ENCODE assay signal across 29 cellular contexts in genomic region chr10:114081911-114082583, GRCh38. TPM values are rescaled to one million over a fixed set of nuclear protein-coding genes. Genes with fewer than 3 reads are reported as not detected.
DNase-seq lines count a peak whose midpoint lies in the region; ATAC-seq and TF ChIP-seq lines count a peak whose summit lies in the region.
"Had no signal": no experiment of that assay in that cellular context is flagged by ENCODE, and none has a peak within 500 bp of the region (broad histone marks: within the 10 kb centered on the region; RNA-seq: fewer than 3 reads in every experiment).

No MANE protein-coding gene starts in this region.

- H3K27me3 Mint-ChIP-seq in effector memory CD8-positive, alpha-beta T cell: no peaks in the 10 kb centered on the region
- H3K27me3 Mint-ChIP-seq in activated T-helper 2 cell treated with anti-CD3 and anti-CD28 coated beads, Interferon-gamma antibody, Interleukin-2, Interleukin-4, amounts not matched to agents 10 μg/mL and 5 μg/mL and 100 μg/mL, durations not matched to agents 14 hours and 24 hours and 36 hours (ENCODE audit: low read depth): peaks cover 48% of the 10 kb centered on the region
- H3K27me3 Mint-ChIP-seq in T-cell: peaks cover 3 to 5% of the 10 kb centered on the region in 2 donors
- H3K27me3 Mint-ChIP-seq: activated B cell treated with CpG ODN at 0.5 μM for 24 hours; activated T-cell treated with anti-CD3 and anti-CD28 coated beads, Interleukin-2, amount 50 U/mL, for 24 hours had no signal

- H3K27me3 ChIP-seq in RWPE2 (ENCODE audit: insufficient read depth, poor library complexity, severe bottlenecking) (no peaks in the 10 kb centered on the region), GM23248 (replicated peaks; ENCODE audit: insufficient read depth) (peaks cover 5% of the 10 kb centered on the region; the same call in 1 of the 2 replicates)
- H3K27me3 ChIP-seq: cardiac muscle cell, MG63, SJSA1 had no signal

- no peaks in the 10 kb centered on the region for H3K9me3 ChIP-seq in RWPE2 (ENCODE audit: severe bottlenecking)
- no peaks in the 10 kb centered on the region for H3K9me3 ChIP-seq in mucosa of descending colon
- no peaks in the 10 kb centered on the region for H3K9me3 ChIP-seq in GM23248 (ENCODE audit: low read depth)
- H3K9me3 ChIP-seq: MG63, SJSA1, thoracic aorta had no signal

- no peaks in the 10 kb centered on the region for H3K36me3 ChIP-seq in RWPE2 (ENCODE audit: low read depth)
- H3K36me3 ChIP-seq in mucosa of descending colon (ENCODE audit: low read depth): no peaks in the 10 kb centered on the region
- H3K36me3 ChIP-seq in GM23248 (ENCODE audit: low read depth): no peaks in the 10 kb centered on the region
- H3K36me3 ChIP-seq: cardiac muscle cell, MG63, SJSA1, thoracic aorta had no signal

- no peaks in the 10 kb centered on the region for H3K9me2 ChIP-seq in GM23248 (ENCODE audit: insufficient read depth)

- no peaks in the 10 kb centered on the region for H4K20me1 ChIP-seq in GM23248 (ENCODE audit: insufficient read depth)

- intact Hi-C loops in mucosa of descending colon (cut with DNase I, micrococcal nuclease): no loop called here
- intact Hi-C loops in activated T-helper 2 cell treated with anti-CD3 and anti-CD28 coated beads, Interferon-gamma antibody, Interleukin-2, Interleukin-4, amounts not matched to agents 10 μg/mL and 5 μg/mL and 100 μg/mL, durations not matched to agents 14 hours and 24 hours and 36 hours (cut with micrococcal nuclease): loop anchor here (5.0 kb wide), 3 partner anchors 120 to 395 kb away; partner anchors contain the start of genes DCLRE1A and NHLRC2

- H3K27ac ChIP-seq in RWPE2 (ENCODE audit: poor library complexity, severe bottlenecking) (no peak overlapping the region), GM23248 (no peak overlapping the region)
- H3K27ac ChIP-seq: cardiac muscle cell, SJSA1, thoracic aorta had no signal

- H3K4me3 ChIP-seq in RWPE2 (ENCODE audit: severe bottlenecking) (no peak overlapping the region), mucosa of descending colon (no peak overlapping the region), GM23248 (no peak overlapping the region)
- H3K4me3 ChIP-seq: cardiac muscle cell, MG63, SJSA1, smooth muscle cell, thoracic aorta had no signal

- DNase-seq in Caki2 (ENCODE audit: low read depth) (peak; percentile 47), LoVo (ENCODE audit: low spot score) (peak; percentile 52), RWPE2 (ENCODE audit: low spot score) (no peak), mucosa of descending colon (no peak), GM23248 (no peak), T-cell (no peak)
- DNase-seq in effector memory CD8-positive, alpha-beta T cell: no peak
- no peak for DNase-seq in activated T-helper 2 cell treated with anti-CD3 and anti-CD28 coated beads, Interferon-gamma antibody, Interleukin-2, Interleukin-4, amounts not matched to agents 10 μg/mL and 5 μg/mL and 100 μg/mL, durations not matched to agents 14 hours and 24 hours and 36 hours (ENCODE audit: low spot score)
- DNase-seq: activated B cell treated with CpG ODN at 0.5 μM for 24 hours; activated gamma-delta T cell; activated naive CD8-positive, alpha-beta T cell treated with anti-CD3 and anti-CD28 coated beads for 36 hours; activated T-cell treated with anti-CD3 and anti-CD28 coated beads, Interleukin-2, amount 50 U/mL, for 24 hours; aorta; DMS153; effector CD4-positive, alpha-beta T cell; immature natural killer cell; MG63; NCI-H1105 treated with DMSO at 0.1 percent for 48 hours; NCI-H2081 treated with DMSO at 0.1 percent for 48 hours; NCI-H2227 treated with DMSO at 0.1 percent for 48 hours; NCI-H748 treated with DMSO at 0.1 percent for 48 hours; RPMI8226; stimulated activated naive CD8-positive, alpha-beta T cell treated with anti-CD3 and anti-CD28 coated beads, Interleukin-15, Interleukin-2, amounts not matched to agents 100 U/mL and 50 U/mL, for 24 hours had no signal

- H3K27ac Mint-ChIP-seq in effector memory CD8-positive, alpha-beta T cell: no peak overlapping the region
- no peak overlapping the region for H3K27ac Mint-ChIP-seq in activated T-helper 2 cell treated with anti-CD3 and anti-CD28 coated beads, Interferon-gamma antibody, Interleukin-2, Interleukin-4, amounts not matched to agents 10 μg/mL and 5 μg/mL and 100 μg/mL, durations not matched to agents 14 hours and 24 hours and 36 hours
- no peak overlapping the region for H3K27ac Mint-ChIP-seq in T-cell
- H3K27ac Mint-ChIP-seq: activated B cell treated with CpG ODN at 0.5 μM for 24 hours; activated CD4-positive, alpha-beta T cell treated with anti-CD3 and anti-CD28 coated beads, Interleukin-2, amount 10 ng/mL, durations not matched to agents 7 days and 5 days; activated naive CD8-positive, alpha-beta T cell treated with anti-CD3 and anti-CD28 coated beads for 36 hours; activated T-cell treated with anti-CD3 and anti-CD28 coated beads, Interleukin-2, amount 50 U/mL, for 24 hours; immature natural killer cell had no signal

- H3K79me2 ChIP-seq in GM23248 (ENCODE audit: insufficient read depth): no peaks in the 10 kb centered on the region

- CTCF ChIA-PET in T-cell (lab: Charles Lee): no interaction called here

- H2AFZ ChIP-seq in GM23248: no peak overlapping the region

- in situ Hi-C loops in Caki2 (cut with HindIII; ENCODE audit: low pct_unique_long_range_greater_than_20kb, low sequenced_read_pairs): no loop called here
- in situ Hi-C loops in GM23248 (cut with MboI): no loop called here

- peaks cover 4% of the 10 kb centered on the region for H3K4me1 ChIP-seq in RWPE2 (ENCODE audit: insufficient read depth, poor library complexity, severe bottlenecking)
- H3K4me1 ChIP-seq in mucosa of descending colon (ENCODE audit: low read depth): no peaks in the 10 kb centered on the region
- no peaks in the 10 kb centered on the region for H3K4me1 ChIP-seq in GM23248 (ENCODE audit: insufficient read depth)
- H3K4me1 ChIP-seq: SJSA1 had no signal

- POLR2A ChIA-PET in T-cell (lab: Charles Lee): no interaction called here

- no peak overlapping the region for H3K4me2 ChIP-seq in GM23248 (ENCODE audit: unreplicated experiment)
- H3K4me2 ChIP-seq: smooth muscle cell had no signal

- no peaks in the 10 kb centered on the region for H3K36me3 Mint-ChIP-seq in effector memory CD8-positive, alpha-beta T cell (ENCODE audit: insufficient read depth)
- H3K36me3 Mint-ChIP-seq in activated T-helper 2 cell treated with anti-CD3 and anti-CD28 coated beads, Interferon-gamma antibody, Interleukin-2, Interleukin-4, amounts not matched to agents 10 μg/mL and 5 μg/mL and 100 μg/mL, durations not matched to agents 14 hours and 24 hours and 36 hours (ENCODE audit: low read depth): no peaks in the 10 kb centered on the region
- H3K36me3 Mint-ChIP-seq in T-cell: no peaks in the 10 kb centered on the region
- H3K36me3 Mint-ChIP-seq: activated naive CD8-positive, alpha-beta T cell treated with anti-CD3 and anti-CD28 coated beads for 36 hours; immature natural killer cell had no signal

- WGBS in GM23248 (ENCODE audit: low coverage in 1 of 2, low lambda C conversion rate in 2 of 2, missing lambda C conversion rate in 2 of 2), 2 experiments: 69 to 79% methylated on average over 8 of the region's 8 CpGs

- no peaks in the 10 kb centered on the region for H3F3A ChIP-seq in GM23248 (ENCODE audit: insufficient read depth)

- TF ChIP-seq CTCF in RWPE2 (IDR thresholded peaks at IDR 0.05; ENCODE audit: poor library complexity, severe bottlenecking) (no peak), mucosa of descending colon (IDR thresholded peaks at IDR 0.05) (no peak)

- ATAC-seq in RWPE2 (ENCODE audit: low read depth) (peak; percentile 67), mucosa of descending colon (peak; percentile 63), T-cell (replicated peaks in 1 of 4) (no peak)
- ATAC-seq in effector memory CD8-positive, alpha-beta T cell (replicated peaks): no peak
- ATAC-seq: stimulated activated naive CD8-positive, alpha-beta T cell treated with anti-CD3 and anti-CD28 coated beads, Interleukin-15, Interleukin-2, amounts not matched to agents 100 U/mL and 50 U/mL, for 24 hours had no signal

- peaks cover 0 to 3% of the 10 kb centered on the region in 2 donors for H3K4me1 Mint-ChIP-seq in effector memory CD8-positive, alpha-beta T cell (ENCODE audit: low read depth in 2 of 2)
- H3K4me1 Mint-ChIP-seq in activated T-helper 2 cell treated with anti-CD3 and anti-CD28 coated beads, Interferon-gamma antibody, Interleukin-2, Interleukin-4, amounts not matched to agents 10 μg/mL and 5 μg/mL and 100 μg/mL, durations not matched to agents 14 hours and 24 hours and 36 hours (ENCODE audit: low read depth): peaks cover 1% of the 10 kb centered on the region
- H3K4me1 Mint-ChIP-seq in T-cell: no peaks in the 10 kb centered on the region
- H3K4me1 Mint-ChIP-seq: activated B cell treated with CpG ODN at 0.5 μM for 24 hours; activated CD4-positive, alpha-beta T cell treated with anti-CD3 and anti-CD28 coated beads, Interleukin-2, amount 10 ng/mL, durations not matched to agents 7 days and 5 days; activated naive CD8-positive, alpha-beta T cell treated with anti-CD3 and anti-CD28 coated beads for 36 hours had no signal

- H3K9me3 Mint-ChIP-seq in effector memory CD8-positive, alpha-beta T cell: no peaks in the 10 kb centered on the region
- H3K9me3 Mint-ChIP-seq in activated T-helper 2 cell treated with anti-CD3 and anti-CD28 coated beads, Interferon-gamma antibody, Interleukin-2, Interleukin-4, amounts not matched to agents 10 μg/mL and 5 μg/mL and 100 μg/mL, durations not matched to agents 14 hours and 24 hours and 36 hours: no peaks in the 10 kb centered on the region
- no peaks in the 10 kb centered on the region for H3K9me3 Mint-ChIP-seq in T-cell
- H3K9me3 Mint-ChIP-seq: activated B cell treated with CpG ODN at 0.5 μM for 24 hours; activated CD4-positive, alpha-beta T cell treated with anti-CD3 and anti-CD28 coated beads, Interleukin-2, amount 10 ng/mL, durations not matched to agents 7 days and 5 days; activated naive CD8-positive, alpha-beta T cell treated with anti-CD3 and anti-CD28 coated beads for 36 hours; activated T-cell treated with anti-CD3 and anti-CD28 coated beads, Interleukin-2, amount 50 U/mL, for 24 hours; immature natural killer cell had no signal

- H3K9ac ChIP-seq in GM23248: no peak overlapping the region

- H3K4me3 Mint-ChIP-seq in effector memory CD8-positive, alpha-beta T cell: no peak overlapping the region
- H3K4me3 Mint-ChIP-seq in activated T-helper 2 cell treated with anti-CD3 and anti-CD28 coated beads, Interferon-gamma antibody, Interleukin-2, Interleukin-4, amounts not matched to agents 10 μg/mL and 5 μg/mL and 100 μg/mL, durations not matched to agents 14 hours and 24 hours and 36 hours (ENCODE audit: low read depth): no peak overlapping the region
- no peak overlapping the region for H3K4me3 Mint-ChIP-seq in T-cell
- H3K4me3 Mint-ChIP-seq: activated B cell treated with CpG ODN at 0.5 μM for 24 hours; activated CD4-positive, alpha-beta T cell treated with anti-CD3 and anti-CD28 coated beads, Interleukin-2, amount 10 ng/mL, durations not matched to agents 7 days and 5 days; activated naive CD8-positive, alpha-beta T cell treated with anti-CD3 and anti-CD28 coated beads for 36 hours; activated T-cell treated with anti-CD3 and anti-CD28 coated beads, Interleukin-2, amount 50 U/mL, for 24 hours; immature natural killer cell had no signal

RNA-seq across cellular contexts. Expression of gene ADRB1, which starts 38.4 kb away (rescaled TPM):
- 0.30 TPM in 1 of 2 replicates, not detected in the other for total RNA-seq in Caki2 (2014; rRNA removed; shearing (Covaris generic); ENCODE audit: low replicate concordance)
- total RNA-seq in mucosa of descending colon: 1 to 10 TPM; 1.5 to 2.8 (median 1.8) TPM
- total RNA-seq in GM23248 (2014; rRNA removed; shearing (Covaris generic)): not detected in 2 replicates
- not detected in 2 replicates for polyA plus RNA-seq in GM23248 (2016; fragmentation: Nextera tagmentation; extraction: Ambion mirVana)
- total RNA-seq in activated T-helper 2 cell treated with anti-CD3 and anti-CD28 coated beads, Interferon-gamma antibody, Interleukin-2, Interleukin-4, amounts not matched to agents 10 μg/mL and 5 μg/mL and 100 μg/mL, durations not matched to agents 14 hours and 24 hours and 36 hours: not detected in 2 replicates
- under 1 TPM; 0.09 to 0.90 (median 0.30) TPM for total RNA-seq in T-cell
- total RNA-seq: activated B cell treated with CpG ODN at 0.5 μM for 24 hours; activated CD4-positive, alpha-beta T cell treated with anti-CD3 and anti-CD28 coated beads, Interleukin-2, amount 10 ng/mL, durations not matched to agents 7 days and 5 days; smooth muscle cell had no signal
- polyA plus RNA-seq: aorta, neural cell, smooth muscle cell had no signal

Comparison
In these comparisons a context has a peak if more than half of its experiments do, and no peak if none do; other contexts are left out.
1. DNase-seq: peak in Caki2 (single experiment) and LoVo (single experiment); none in RWPE2 (single experiment), mucosa of descending colon (0 of 3), effector memory CD8-positive, alpha-beta T cell (0 of 3), GM23248 (single experiment), activated T-helper 2 cell treated with anti-CD3 and anti-CD28 coated beads, Interferon-gamma antibody, Interleukin-2, Interleukin-4, amounts not matched to agents 10 μg/mL and 5 μg/mL and 100 μg/mL, durations not matched to agents 14 hours and 24 hours and 36 hours (single experiment) and T-cell (0 of 34).
2. ATAC-seq: peak in RWPE2 (single experiment) and mucosa of descending colon (single experiment); none in effector memory CD8-positive, alpha-beta T cell (single experiment) and T-cell (0 of 4).